Comparison of ENCODE assay signal across 29 cellular contexts in genomic region chr20:40488401-40488800, GRCh38.
"Had no signal": no experiment of that assay in that cellular context is flagged by ENCODE, and none has a peak within 500 bp of the region (broad histone marks: within the 10 kb centered on the region; RNA-seq: fewer than 3 reads in every experiment).

No MANE protein-coding gene starts in this region.

- H3K9me3 Mint-ChIP-seq: activated naive CD4-positive, alpha-beta T cell treated with anti-CD3 and anti-CD28 coated beads, Interleukin-2, amount 50 U/mL, for 72 hours; natural killer cell treated with Interleukin-12 subunit alpha and Interleukin-12 subunit beta and Interleukin-15 and Interleukin-18, amount 100 ng/mL, for 72 hours; T-cell; T-helper 2 cell treated with Interferon-gamma antibody and Interleukin-4, amounts not matched to agents 5 μg/mL and 100 μg/mL, for 36 hours had no signal

- H3K27ac Mint-ChIP-seq: activated naive CD4-positive, alpha-beta T cell treated with anti-CD3 and anti-CD28 coated beads, Interleukin-2, amount 50 U/mL, for 72 hours; activated T-cell treated with anti-CD3 and anti-CD28 coated beads, Interleukin-2, amount 50 U/mL, for 72 hours; natural killer cell treated with Interleukin-12 subunit alpha and Interleukin-12 subunit beta and Interleukin-15 and Interleukin-18, amount 100 ng/mL, for 72 hours; T-cell; T-helper 2 cell treated with Interferon-gamma antibody and Interleukin-4, amounts not matched to agents 5 μg/mL and 100 μg/mL, for 36 hours had no signal

- H3K36me3 ChIP-seq: cardiac muscle cell, colonic mucosa, heart right ventricle, left lung, right lobe of liver, thoracic aorta had no signal

- H3K27me3 ChIP-seq: cardiac muscle cell, colonic mucosa, left lung, right lobe of liver had no signal

- H3K27ac ChIP-seq: cardiac muscle cell, colonic mucosa, heart right ventricle, left lung, right lobe of liver, skin epidermis, thoracic aorta had no signal

- H3K4me3 Mint-ChIP-seq: activated T-cell treated with anti-CD3 and anti-CD28 coated beads, Interleukin-2, amount 50 U/mL, for 72 hours; natural killer cell treated with Interleukin-12 subunit alpha and Interleukin-12 subunit beta and Interleukin-15 and Interleukin-18, amount 100 ng/mL, for 72 hours; T-cell; T-helper 2 cell treated with Interferon-gamma antibody and Interleukin-4, amounts not matched to agents 5 μg/mL and 100 μg/mL, for 36 hours had no signal

- H3K4me1 Mint-ChIP-seq: T-cell had no signal

- H3K9me3 ChIP-seq: colonic mucosa, mucosa of descending colon, right lobe of liver had no signal

- ATAC-seq: activated naive CD4-positive, alpha-beta T cell treated with anti-CD3 and anti-CD28 coated beads, Interleukin-2, amount 50 U/mL, for 72 hours; activated T-cell treated with anti-CD3 and anti-CD28 coated beads, Interleukin-2, amount 50 U/mL, for 72 hours; heart right ventricle; left lung; mucosa of descending colon; natural killer cell treated with Interleukin-12 subunit alpha and Interleukin-12 subunit beta and Interleukin-15 and Interleukin-18, amount 100 ng/mL, for 72 hours; right lobe of liver; stimulated activated naive CD8-positive, alpha-beta T cell treated with anti-CD3 and anti-CD28 coated beads, Interleukin-15, Interleukin-2, amounts not matched to agents 100 U/mL and 50 U/mL, for 24 hours; T-cell had no signal

- DNase-seq: activated CD4-positive, alpha-beta T cell treated with anti-CD3 and anti-CD28 coated beads for 4 hours; activated CD4-positive, alpha-beta T cell treated with anti-CD3 and anti-CD28 coated beads, Interleukin-2, amount 50 U/mL, for 4 hours; activated CD4-positive, CD25-positive, alpha-beta regulatory T cell; activated naive CD4-positive, alpha-beta T cell; activated T-cell treated with anti-CD3 and anti-CD28 coated beads for 4 hours; activated T-cell treated with anti-CD3 and anti-CD28 coated beads, Interleukin-2, amount 50 U/mL, for 72 hours; cerebellar nuclear complex; colonic mucosa; effector CD8-positive, alpha-beta T cell; foreskin fibroblast; heart right ventricle; kidney glomerular epithelial cell; left lung; mucosa of descending colon; right lobe of liver; stimulated activated CD4-positive, alpha-beta T cell treated with anti-CD3 and anti-CD28 coated beads, Interleukin-12 subunit alpha, Interleukin-12 subunit beta, amount 100 ng/mL, for 4 hours; stimulated activated CD4-positive, alpha-beta T cell treated with anti-CD3 and anti-CD28 coated beads, Interleukin-4, amount 100 ng/mL, for 1 hour; stimulated activated naive CD8-positive, alpha-beta T cell treated with anti-CD3 and anti-CD28 coated beads, Interleukin-15, Interleukin-2, amounts not matched to agents 100 U/mL and 50 U/mL, for 24 hours; T-cell; trophoblast cell had no signal

- FAIRE-seq: endometrium, urothelium cell line had no signal

- H3K4me3 ChIP-seq: cardiac muscle cell, colonic mucosa, heart right ventricle, left lung, lung, mucosa of descending colon, right lobe of liver, skin epidermis, thoracic aorta had no signal

- H3K4me1 ChIP-seq: colonic mucosa, right lobe of liver had no signal

- H3K36me3 Mint-ChIP-seq: activated naive CD4-positive, alpha-beta T cell treated with anti-CD3 and anti-CD28 coated beads, Interleukin-2, amount 50 U/mL, for 72 hours; natural killer cell treated with Interleukin-12 subunit alpha and Interleukin-12 subunit beta and Interleukin-15 and Interleukin-18, amount 100 ng/mL, for 72 hours; T-cell had no signal
